ENCODE assay signal across 8 cellular contexts in genomic region chr21:14675774-14676530, GRCh38.
A peak's percentile ranks its signal among the peaks of the same experiment; 100 is the strongest.
DNase-seq lines count a peak whose midpoint lies in the region; ATAC-seq lines count a peak whose summit lies in the region.

No MANE protein-coding gene starts in this region.

- H4K20me1 ChIP-seq in Karpas-422 (ENCODE audit: insufficient read depth, low read depth, low read length) = no peaks in the 10 kb centered on the region

- H3K36me3 ChIP-seq in Karpas-422 (ENCODE audit: insufficient read depth, low read length) = no peaks in the 10 kb centered on the region

- no peaks in the 10 kb centered on the region for H3K79me2 ChIP-seq in Karpas-422 (ENCODE audit: low read length)

- H3K27ac ChIP-seq in Karpas-422 (ENCODE audit: low read length) = no peak overlapping the region

- H2AFZ ChIP-seq in Karpas-422 (ENCODE audit: low read length) = no peak overlapping the region

- peak; percentile 74 for ATAC-seq in GM21526 (IDR thresholded peaks at IDR 0.05; ENCODE audit: low FRiP score, unreplicated experiment)

- no peak overlapping the region for H3K4me2 ChIP-seq in Karpas-422 (ENCODE audit: low read depth, low read length, poor library complexity, severe bottlenecking)

- no peaks in the 10 kb centered on the region for H3K27me3 ChIP-seq in Karpas-422 (ENCODE audit: low read length)

- no peak overlapping the region for H3K9ac ChIP-seq in Karpas-422 (ENCODE audit: low read length)

- no peaks in the 10 kb centered on the region for H3K9me2 ChIP-seq in Karpas-422 (replicated peaks; ENCODE audit: insufficient read depth, low read length)

- H3K9me3 ChIP-seq in Karpas-422 (ENCODE audit: low read length) = peaks cover 8% of the 10 kb centered on the region; the same call in 1 of the 2 replicates

- peak; percentile 72 for DNase-seq in GDM1 (lab: John Stamatoyannopoulos, UW)
- DNase-seq in NOMO-1 (lab: John Stamatoyannopoulos, UW; ENCODE audit: unreplicated experiment in 2 of 2) = peak; percentile 34 to 81
- DNase-seq in globus pallidus (ENCODE audit: low spot score) = peak; percentile 40
- DNase-seq in AG08396 (ENCODE audit: low spot score) = no peak
- no peak for DNase-seq in superior temporal gyrus (ENCODE audit: extremely low spot score)
- no peak for DNase-seq in iPS-NIHi11 (ENCODE audit: low spot score)
- no peak for DNase-seq in Karpas-422

- no peaks in the 10 kb centered on the region for H3K4me1 ChIP-seq in Karpas-422 (ENCODE audit: low read length)

- no peak overlapping the region for H3K4me3 ChIP-seq in Karpas-422 (ENCODE audit: low read length)

Comparison
In these comparisons a context has a peak if more than half of its experiments do, and no peak if none do; other contexts are left out.
1. DNase-seq: peak in GDM1 (single experiment), NOMO-1 (2 of 2) and globus pallidus (single experiment); none in AG08396 (single experiment), superior temporal gyrus (single experiment), iPS-NIHi11 (single experiment) and Karpas-422 (single experiment).